Comparison of ENCODE assay signal across 1 cellular context in genomic region chr2:174593041-174593440, GRCh38.
TF ChIP-seq lines count a peak whose summit lies in the region.

No MANE protein-coding gene starts in this region.

TF ChIP-seq in HepG2, 621 proteins besides CTCF, POLR2A, EP300 and RAD21 (continued from another document):
- TF ChIP-seq, protein P1, sequence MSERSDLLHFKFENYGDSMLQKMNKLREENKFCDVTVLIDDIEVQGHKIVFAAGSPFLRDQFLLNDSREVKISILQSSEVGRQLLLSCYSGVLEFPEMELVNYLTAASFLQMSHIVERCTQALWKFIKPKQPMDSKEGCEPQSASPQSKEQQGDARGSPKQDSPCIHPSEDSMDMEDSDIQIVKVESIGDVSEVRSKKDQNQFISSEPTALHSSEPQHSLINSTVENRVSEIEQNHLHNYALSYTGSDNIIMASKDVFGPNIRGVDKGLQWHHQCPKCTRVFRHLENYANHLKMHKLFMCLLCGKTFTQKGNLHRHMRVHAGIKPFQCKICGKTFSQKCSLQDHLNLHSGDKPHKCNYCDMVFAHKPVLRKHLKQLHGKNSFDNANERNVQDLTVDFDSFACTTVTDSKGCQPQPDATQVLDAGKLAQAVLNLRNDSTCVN (CRISPR knock-in tag; IDR thresholded peaks at IDR 0.05; ENCODE audit: borderline replicate concordance), result no peak
- TF ChIP-seq RARA (CRISPR knock-in tag; IDR thresholded peaks at IDR 0.05), result no peak
- TF ChIP-seq ISX (CRISPR knock-in tag; conservative IDR thresholded peaks at IDR 0.05), result no peak
- no peak for TF ChIP-seq FOSL2 (CRISPR knock-in tag; IDR thresholded peaks at IDR 0.05)
- no peak for TF ChIP-seq RNF2 (conservative IDR thresholded peaks at IDR 0.05; ENCODE audit: low read depth)
- TF ChIP-seq NR3C1 (CRISPR knock-in tag; IDR thresholded peaks at IDR 0.05), result no peak
- no peak for TF ChIP-seq SP5 (CRISPR knock-in tag; IDR thresholded peaks at IDR 0.05; ENCODE audit: borderline replicate concordance, low read depth)
- TF ChIP-seq ZNF746 (CRISPR knock-in tag; IDR thresholded peaks at IDR 0.05), result no peak
